Comparison of ENCODE assay signal across 11 cellular contexts in the genomic region with DNA sequence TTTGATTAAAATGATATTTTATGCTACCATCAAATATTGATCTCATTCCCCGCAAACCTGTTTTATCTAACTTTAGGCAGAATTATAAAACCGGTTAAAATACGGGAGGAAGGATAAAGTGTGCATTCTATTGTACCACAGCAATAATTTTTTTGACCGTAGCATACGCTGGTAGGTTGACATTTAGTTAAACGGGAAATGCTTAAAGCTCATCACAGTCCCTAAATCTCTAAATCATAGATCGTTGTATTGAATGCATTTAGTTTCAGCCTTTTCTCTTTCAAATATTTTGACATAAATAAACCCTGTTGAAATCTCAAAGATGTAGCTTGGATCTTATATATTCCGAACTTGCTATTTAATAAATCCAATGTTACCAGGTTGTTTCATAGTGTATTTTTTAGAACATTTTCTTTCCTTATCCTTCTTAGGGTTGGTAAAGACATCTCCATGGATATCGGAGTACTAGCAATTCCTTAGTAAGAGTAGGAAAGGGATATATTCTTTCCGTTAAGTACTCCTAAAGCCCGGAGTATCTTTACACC. TPM values are rescaled to one million over a fixed set of nuclear protein-coding genes. Genes with fewer than 3 reads are reported as not detected.
A peak's percentile ranks its signal among the peaks of the same experiment; 100 is the strongest.
DNase-seq lines count a peak whose midpoint lies in the region; ATAC-seq, FAIRE-seq and TF ChIP-seq lines count a peak whose summit lies in the region.
"Had no signal": no experiment of that assay in that cellular context is flagged by ENCODE, and none has a peak within 500 bp of the region (broad histone marks: within the 10 kb centered on the region; RNA-seq: fewer than 3 reads in every experiment).

No MANE protein-coding gene starts in this region.

- no peak overlapping the region for H2BK5ac ChIP-seq in mesenchymal stem cell (ENCODE audit: low read depth, low read length, poor library complexity, severe bottlenecking)

- H2BK12ac ChIP-seq in mesenchymal stem cell (ENCODE audit: low read length in 2 of 2) = no peak overlapping the region

- peak overlapping the region; percentile 99 for H3K27ac Mint-ChIP-seq in activated naive CD8-positive, alpha-beta T cell treated with anti-CD3 and anti-CD28 coated beads for 36 hours
- H3K27ac Mint-ChIP-seq in Calu3 (ENCODE audit: unreplicated experiment) = no peak overlapping the region

- 94% methylated on average over 6 of the region's 11 CpGs for WGBS in mesenchymal stem cell

- H3K14ac ChIP-seq in mesenchymal stem cell (ENCODE audit: low read length in 2 of 2) = no peak overlapping the region

- H3K4me1 ChIP-seq in mesenchymal stem cell (ENCODE audit: control insufficient read depth, insufficient read depth, low read depth, low read length) = no peaks in the 10 kb centered on the region

- peak overlapping the region; percentile 95 for H3K9ac ChIP-seq in mesenchymal stem cell (ENCODE audit: low read length)

- H3K27me3 ChIP-seq in mesenchymal stem cell (ENCODE audit: control insufficient read depth in 1 of 2, insufficient read depth in 1 of 2, low read length in 2 of 2) = no peaks in the 10 kb centered on the region

- H4K8ac ChIP-seq in mesenchymal stem cell (ENCODE audit: low read length) = no peak overlapping the region

- CTCF ChIA-PET in Calu3 (lab: Charles Lee) = no interaction called here

- H3K4me3 ChIP-seq in HFF-Myc (replicated peaks; ENCODE audit: low read depth, low read length) (peak overlapping the region; percentile 42; the same call in 1 of the 2 replicates), mesenchymal stem cell (ENCODE audit: insufficient read depth in 1 of 2, low read depth in 1 of 2, low read length in 2 of 2) (peak overlapping the region in 1 of 2 experiments; percentile 85)

- no peak overlapping the region for H3K18ac ChIP-seq in mesenchymal stem cell (ENCODE audit: low read depth in 1 of 2, low read length in 2 of 2)

- H4K91ac ChIP-seq in mesenchymal stem cell (ENCODE audit: low read length) = no peak overlapping the region

- BruUV-seq in Calu3 (replicated peaks; lab: Mats Ljungman, UMichigan) = no TSS peak

- no peak for TF ChIP-seq POLR2A in GM12892 (IDR thresholded peaks at IDR 0.05; ENCODE audit: low read depth, low read length)

- no peak overlapping the region for H2AK5ac ChIP-seq in mesenchymal stem cell (ENCODE audit: low read length, severe bottlenecking)

- no peak overlapping the region for H2BK120ac ChIP-seq in mesenchymal stem cell (ENCODE audit: low read depth, low read length)

- intact Hi-C loops in Calu3 (cut with micrococcal nuclease; ENCODE audit: unreplicated experiment) = no loop called here

- no peak for ATAC-seq in HG03097 (IDR thresholded peaks at IDR 0.05; ENCODE audit: low FRiP score, unreplicated experiment)

- peaks cover 7% of the 10 kb centered on the region for H3K9me3 ChIP-seq in mesenchymal stem cell (ENCODE audit: control insufficient read depth, low read length)

- H3K4me2 ChIP-seq in mesenchymal stem cell (ENCODE audit: low read length, poor library complexity, severe bottlenecking) = no peak overlapping the region

- peaks cover 0 to 8% of the 10 kb centered on the region in 2 experiments for H3K36me3 ChIP-seq in mesenchymal stem cell (ENCODE audit: control insufficient read depth in 1 of 2, insufficient read depth in 2 of 2, low read depth in 1 of 2, low read length in 2 of 2)

- no peaks in the 10 kb centered on the region for H3K27me3 Mint-ChIP-seq in activated naive CD8-positive, alpha-beta T cell treated with anti-CD3 and anti-CD28 coated beads for 36 hours
- H3K27me3 Mint-ChIP-seq in Calu3 (ENCODE audit: unreplicated experiment) = no peaks in the 10 kb centered on the region

- DNase-seq in A172 (ENCODE audit: low spot score) (peak; percentile 13), HFF-Myc (ENCODE audit: extremely low read depth, low read depth) (no peak), mesenchymal stem cell (peak; percentile 25), GM12892 (ENCODE audit: insufficient read length) (no peak), NCI-H748 (lab: John Stamatoyannopoulos, UW; ENCODE audit: unreplicated experiment) (no peak), Calu3 (no peak)
- no peak for DNase-seq in activated naive CD8-positive, alpha-beta T cell treated with anti-CD3 and anti-CD28 coated beads for 36 hours
- DNase-seq: EL, hypothalamus, NCI-H2081 treated with DMSO at 0.1 percent for 48 hours had no signal

- TF ChIP-seq CTCF in HFF-Myc (IDR thresholded peaks at IDR 0.05; ENCODE audit: low read depth, low read length, missing control alignments) (no peak), Calu3 (IDR thresholded peaks at IDR 0.05; ENCODE audit: unreplicated experiment) (no peak)

- H3K4me3 Mint-ChIP-seq in activated naive CD8-positive, alpha-beta T cell treated with anti-CD3 and anti-CD28 coated beads for 36 hours = peak overlapping the region; percentile 87
- no peak overlapping the region for H3K4me3 Mint-ChIP-seq in Calu3 (ENCODE audit: low read depth, unreplicated experiment)

- FAIRE-seq in GM12892 (lab: Jason Lieb, UNC) = no peak

- H3K27ac ChIP-seq in mesenchymal stem cell (ENCODE audit: low read length, poor library complexity, severe bottlenecking) = no peak overlapping the region

- H3K4me1 Mint-ChIP-seq in activated naive CD8-positive, alpha-beta T cell treated with anti-CD3 and anti-CD28 coated beads for 36 hours = peaks cover 43% of the 10 kb centered on the region
- peaks cover 8% of the 10 kb centered on the region for H3K4me1 Mint-ChIP-seq in Calu3 (ENCODE audit: low read depth, unreplicated experiment)

- no peak overlapping the region for H3K4ac ChIP-seq in mesenchymal stem cell (ENCODE audit: low read depth in 1 of 2, low read length in 2 of 2)

- H2BK15ac ChIP-seq in mesenchymal stem cell (ENCODE audit: low read depth, poor library complexity, severe bottlenecking) = no peak overlapping the region

- peaks cover 19% of the 10 kb centered on the region for H3K36me3 Mint-ChIP-seq in activated naive CD8-positive, alpha-beta T cell treated with anti-CD3 and anti-CD28 coated beads for 36 hours
- H3K36me3 Mint-ChIP-seq in Calu3 (ENCODE audit: insufficient read depth, unreplicated experiment) = no peaks in the 10 kb centered on the region

- H3K9me3 Mint-ChIP-seq in activated naive CD8-positive, alpha-beta T cell treated with anti-CD3 and anti-CD28 coated beads for 36 hours = peaks cover 9% of the 10 kb centered on the region
- no peaks in the 10 kb centered on the region for H3K9me3 Mint-ChIP-seq in Calu3 (ENCODE audit: low read depth, unreplicated experiment)

- no peaks in the 10 kb centered on the region for H3K79me1 ChIP-seq in mesenchymal stem cell (replicated peaks; ENCODE audit: low read length, poor library complexity, severe bottlenecking)

- no peak overlapping the region for H3K23ac ChIP-seq in mesenchymal stem cell (ENCODE audit: low read length in 2 of 2)

- H2AFZ ChIP-seq in mesenchymal stem cell (ENCODE audit: low read depth, low read length) = no peak overlapping the region

RNA-seq across cellular contexts. Expression of a gene that starts 0.8 kb away (rescaled TPM):
- 19.7 and 22.7 TPM in 2 replicates for total RNA-seq in A172 (2014; rRNA removed; shearing (Covaris generic))
- total RNA-seq in activated naive CD8-positive, alpha-beta T cell treated with anti-CD3 and anti-CD28 coated beads for 36 hours = 10 to 100 TPM; 21.1 to 25.6 TPM
- 89.1 TPM for polyA plus RNA-seq in mesenchymal stem cell (2013, experiment 1 of 2)
- polyA plus RNA-seq in mesenchymal stem cell (2013, experiment 2 of 2) = 94.1 TPM
- polyA plus RNA-seq in GM12892 (2012; ENCODE audit: missing spikeins) = 3.2 TPM
- 0.51 TPM in 1 of 2 replicates, not detected in the other for total RNA-seq in Calu3 (2022)

RNA-seq across cellular contexts. Expression of a gene that starts 12.9 kb away (rescaled TPM):
- not detected in 2 replicates for total RNA-seq in A172 (2014; rRNA removed; shearing (Covaris generic))
- total RNA-seq in activated naive CD8-positive, alpha-beta T cell treated with anti-CD3 and anti-CD28 coated beads for 36 hours = not detected
- polyA plus RNA-seq in mesenchymal stem cell (2013, experiment 1 of 2) = not detected
- not detected for polyA plus RNA-seq in mesenchymal stem cell (2013, experiment 2 of 2)
- polyA plus RNA-seq in GM12892 (2012; ENCODE audit: missing spikeins) = not detected
- total RNA-seq in Calu3 (2022) = not detected in 2 replicates

RNA-seq across cellular contexts. Expression of a gene that starts 41.1 kb away (rescaled TPM):
- not detected in 2 replicates for total RNA-seq in A172 (2014; rRNA removed; shearing (Covaris generic))
- not detected for total RNA-seq in activated naive CD8-positive, alpha-beta T cell treated with anti-CD3 and anti-CD28 coated beads for 36 hours
- polyA plus RNA-seq in mesenchymal stem cell (2013, experiment 1 of 2) = not detected
- polyA plus RNA-seq in mesenchymal stem cell (2013, experiment 2 of 2) = 0.10 TPM
- not detected for polyA plus RNA-seq in GM12892 (2012; ENCODE audit: missing spikeins)
- total RNA-seq in Calu3 (2022) = 0.32 TPM in 1 of 2 replicates, not detected in the other

Comparison
In these comparisons a context has a peak if more than half of its experiments do, and no peak if none do; other contexts are left out.
1. DNase-seq: peak in A172 (single experiment) and mesenchymal stem cell (single experiment); none in HFF-Myc (single experiment), activated naive CD8-positive, alpha-beta T cell treated with anti-CD3 and anti-CD28 coated beads for 36 hours (single experiment), GM12892 (single experiment), NCI-H748 (single experiment) and Calu3 (single experiment).
2. RNA of a gene that starts 0.8 kb away (total RNA-seq): 21.1 to 25.6 TPM in activated naive CD8-positive, alpha-beta T cell treated with anti-CD3 and anti-CD28 coated beads for 36 hours and 19.7 to 22.7 TPM in A172; 0.51 TPM in Calu3; every median in the first group is over 10 times any median in the second.